In genomic region chr19:45769054-45769782, GRCh38 we compare ENCODE assay signal across 8 cellular contexts. TPM values are rescaled to one million over a fixed set of nuclear protein-coding genes. Genes with fewer than 3 reads are reported as not detected.
DNase-seq lines count a peak whose midpoint lies in the region; ATAC-seq and TF ChIP-seq lines count a peak whose summit lies in the region.

SIX5 (minus strand) TSS chr19:45769252; CDS start chr19:45768844, 408 bp downstream.

- peak; percentile 87 to 95 (median 93) for DNase-seq in CD8-positive, alpha-beta memory T cell
- DNase-seq in HS-5 (ENCODE audit: low read depth) (peak; percentile 88), NOMO-1 (lab: John Stamatoyannopoulos, UW; ENCODE audit: unreplicated experiment in 2 of 2) (peak; percentile 92 to 95), endodermal cell (peak; percentile 99)
- peak; percentile 76 for DNase-seq in activated CD8-positive, alpha-beta memory T cell treated with anti-CD3 and anti-CD28 coated beads, Interleukin-2, amount 50 U/mL, for 1 hour (ENCODE audit: extremely low read depth)
- DNase-seq in stimulated activated CD8-positive, alpha-beta memory T cell treated with anti-CD3 and anti-CD28 coated beads, Interleukin-15, amount 100 ng/mL, for 24 hours (ENCODE audit: low read depth) = peak; percentile 73

- peaks cover 4 to 12% of the 10 kb centered on the region in 2 donors for H3K27me3 Mint-ChIP-seq in CD8-positive, alpha-beta memory T cell
- no peaks in the 10 kb centered on the region for H3K27me3 Mint-ChIP-seq in endodermal cell (ENCODE audit: insufficient read depth)

- no peaks in the 10 kb centered on the region for H3K27me3 ChIP-seq in CD8-positive, alpha-beta memory T cell (ENCODE audit: insufficient read depth, low read length, poor library complexity, severe bottlenecking)
- H3K27me3 ChIP-seq in endodermal cell (ENCODE audit: control insufficient read depth, insufficient read depth, low read length, poor library complexity, severe bottlenecking) = no peaks in the 10 kb centered on the region

- POLR2A ChIA-PET in CD8-positive, alpha-beta memory T cell (lab: Charles Lee) = interaction anchor here (0.6 to 4.2 kb wide), 11 partner anchors 10 to 187 kb away, joined by 3 to 36 read pairs (median 6); partner anchors contain the start of genes DMPK, DMWD, MYPOP and SNRPD2

- no peaks in the 10 kb centered on the region for H3K9me3 ChIP-seq in CD8-positive, alpha-beta memory T cell (ENCODE audit: low read length)
- H3K9me3 ChIP-seq in endodermal cell (ENCODE audit: control insufficient read depth, low read length) = no peaks in the 10 kb centered on the region
- H3K9me3 ChIP-seq in mesodermal cell (ENCODE audit: control insufficient read depth, low read length) = no peaks in the 10 kb centered on the region

- 0% methylated on average over 11 to 65 of the region's 65 CpGs for WGBS in endodermal cell (ENCODE audit: insufficient coverage in 1 of 2, insufficient read length in 1 of 2), 2 experiments
- 0% methylated on average over 39 to 57 of the region's 65 CpGs for WGBS in mesodermal cell (ENCODE audit: insufficient coverage in 2 of 2), 2 experiments

- no peaks in the 10 kb centered on the region for H3K9me3 Mint-ChIP-seq in CD8-positive, alpha-beta memory T cell
- H3K9me3 Mint-ChIP-seq in endodermal cell = no peaks in the 10 kb centered on the region

- no peaks in the 10 kb centered on the region for H3K36me3 ChIP-seq in CD8-positive, alpha-beta memory T cell (ENCODE audit: insufficient read depth, low read length)
- H3K36me3 ChIP-seq in endodermal cell (ENCODE audit: control insufficient read depth, insufficient read depth, low read length) = peaks cover 4% of the 10 kb centered on the region
- H3K36me3 ChIP-seq in mesodermal cell (ENCODE audit: control insufficient read depth, insufficient read depth, low read length) = peaks cover 31% of the 10 kb centered on the region

- peak; percentile 59 for ATAC-seq in GM19467 (IDR thresholded peaks at IDR 0.05; ENCODE audit: unreplicated experiment)

- H3K9ac ChIP-seq in endodermal cell (ENCODE audit: extremely low read depth, low read length, poor library complexity, severe bottlenecking) = peak within 1 kb of the TSS; percentile 97

- peaks cover 7 to 29% (median 12%) of the 10 kb centered on the region in 3 donors for H3K4me1 Mint-ChIP-seq in CD8-positive, alpha-beta memory T cell
- peaks cover 18% of the 10 kb centered on the region for H3K4me1 Mint-ChIP-seq in endodermal cell

- TF ChIP-seq CTCF in endodermal cell (conservative IDR thresholded peaks at IDR 0.05) = no peak

- H3K4me1 ChIP-seq in CD8-positive, alpha-beta memory T cell (ENCODE audit: insufficient read depth, low read length) = no peaks in the 10 kb centered on the region
- H3K4me1 ChIP-seq in endodermal cell (ENCODE audit: control insufficient read depth, insufficient read depth, low read length) = peaks cover 13% of the 10 kb centered on the region
- H3K4me1 ChIP-seq in mesodermal cell (ENCODE audit: control insufficient read depth, insufficient read depth, low read length, poor library complexity, severe bottlenecking) = peaks cover 37% of the 10 kb centered on the region

- CTCF ChIA-PET in CD8-positive, alpha-beta memory T cell (lab: Charles Lee) = interaction anchor here (0.6 to 5.2 kb wide), 23 partner anchors 9 to 354 kb away, joined by 3 to 182 read pairs (median 5); partner anchors contain the start of genes DMWD, FBXO46, FOXA3 and IRF2BP1

- H3K4me3 ChIP-seq in CD8-positive, alpha-beta memory T cell (ENCODE audit: low read length) = peak within 1 kb of the TSS; percentile 84
- H3K4me3 ChIP-seq in endodermal cell (ENCODE audit: low read length) (peak within 1 kb of the TSS; percentile 90), mesodermal cell (ENCODE audit: extremely low read depth, insufficient read depth, low read length, poor library complexity, severe bottlenecking) (peak within 1 kb of the TSS; percentile 80)

- peak within 1 kb of the TSS; percentile 74 to 100 (median 94) for H3K27ac Mint-ChIP-seq in CD8-positive, alpha-beta memory T cell
- peak within 1 kb of the TSS; percentile 100 for H3K27ac Mint-ChIP-seq in endodermal cell

- H3K36me3 Mint-ChIP-seq in CD8-positive, alpha-beta memory T cell = peaks cover 0 to 4% (median 0%) of the 10 kb centered on the region in 3 donors
- H3K36me3 Mint-ChIP-seq in endodermal cell (ENCODE audit: low read depth) = peaks cover 16% of the 10 kb centered on the region

- peak within 1 kb of the TSS; percentile 75 for H3K27ac ChIP-seq in CD8-positive, alpha-beta memory T cell (ENCODE audit: low read depth, low read length)
- peak within 1 kb of the TSS; percentile 97 for H3K27ac ChIP-seq in endodermal cell (ENCODE audit: low read depth, low read length)
- peak within 1 kb of the TSS; percentile 98 for H3K27ac ChIP-seq in mesodermal cell (ENCODE audit: low read depth, low read length, severe bottlenecking)

- H3K4me3 Mint-ChIP-seq in CD8-positive, alpha-beta memory T cell = peak within 1 kb of the TSS; percentile 85 to 96 (median 87)
- H3K4me3 Mint-ChIP-seq in endodermal cell = peak within 1 kb of the TSS; percentile 95

RNA-seq across cellular contexts. Expression of gene SIX5, which starts in this region (rescaled TPM):
- 1 to 10 TPM; 2.5 to 2.6 TPM for total RNA-seq in CD8-positive, alpha-beta memory T cell
- 0.23 TPM for polyA plus RNA-seq in CD8-positive, alpha-beta memory T cell
- total RNA-seq in endodermal cell = 10 to 100 TPM; 41.6 to 46.4 TPM
- polyA plus RNA-seq in endodermal cell (2013, experiment 1 of 2) = 38.7 TPM
- 33.4 TPM for polyA plus RNA-seq in endodermal cell (2013, experiment 2 of 2)
- 29.0 TPM for polyA plus RNA-seq in mesodermal cell (2013, experiment 1 of 2)
- 24.5 TPM for polyA plus RNA-seq in mesodermal cell (2013, experiment 2 of 2)

Comparison
In these comparisons a context has a peak if more than half of its experiments do, and no peak if none do; other contexts are left out.
1. Peak in every context shown above with its lines: DNase-seq, ATAC-seq, H3K4me3 ChIP-seq and H3K27ac ChIP-seq.
2. RNA of gene SIX5 (total RNA-seq): 41.6 to 46.4 TPM in endodermal cell; 2.5 to 2.6 TPM in CD8-positive, alpha-beta memory T cell; every median in the first group is over 10 times any median in the second.